Comparison of ENCODE assay signal across 18 cellular contexts in genomic region chr10:42974693-42975002, GRCh38.
A peak's percentile ranks its signal among the peaks of the same experiment; 100 is the strongest.
DNase-seq lines count a peak whose midpoint lies in the region; ATAC-seq, FAIRE-seq and TF ChIP-seq lines count a peak whose summit lies in the region.
"Had no signal": no experiment of that assay in that cellular context is flagged by ENCODE, and none has a peak within 500 bp of the region (broad histone marks: within the 10 kb centered on the region; RNA-seq: fewer than 3 reads in every experiment).

No MANE protein-coding gene starts in this region.

- no peak for FAIRE-seq in frontal cortex (lab: Jason Lieb, UNC)

- no peak overlapping the region for H3K4me3 ChIP-seq in sigmoid colon
- no peak overlapping the region for H3K4me3 ChIP-seq in uterus

- peaks cover 5% of the 10 kb centered on the region for H3K4me1 Mint-ChIP-seq in stimulated activated naive CD8-positive, alpha-beta T cell treated with anti-CD3 and anti-CD28 coated beads, Interleukin-15, amount 100 ng/mL, for 72 hours
- no peaks in the 10 kb centered on the region for H3K4me1 Mint-ChIP-seq in chondrocyte (ENCODE audit: low read depth)
- H3K4me1 Mint-ChIP-seq in nephron progenitor cell = peaks cover 15% of the 10 kb centered on the region

- WGBS in sigmoid colon, 2 donors = 81% methylated on average over 3 of the region's 3 CpGs

- H3K4me1 ChIP-seq in sigmoid colon = no peaks in the 10 kb centered on the region
- no peaks in the 10 kb centered on the region for H3K4me1 ChIP-seq in uterus

- ATAC-seq in stimulated activated naive CD8-positive, alpha-beta T cell treated with anti-CD3 and anti-CD28 coated beads, Interleukin-15, amount 100 ng/mL, for 72 hours = peak; percentile 21
- no peak for ATAC-seq in stimulated activated naive CD8-positive, alpha-beta T cell treated with anti-CD3 and anti-CD28 coated beads, Interleukin-15, Interleukin-2, amounts not matched to agents 100 U/mL and 50 U/mL, for 24 hours

- H3K36me3 Mint-ChIP-seq in chondrocyte (ENCODE audit: low read depth) (no peaks in the 10 kb centered on the region), nephron progenitor cell (ENCODE audit: low read depth) (no peaks in the 10 kb centered on the region)

- no peaks in the 10 kb centered on the region for H3K27me3 Mint-ChIP-seq in stimulated activated naive CD8-positive, alpha-beta T cell treated with anti-CD3 and anti-CD28 coated beads, Interleukin-15, amount 100 ng/mL, for 72 hours
- H3K27me3 Mint-ChIP-seq in chondrocyte (ENCODE audit: low read depth) = peaks cover 8% of the 10 kb centered on the region
- peaks cover 12% of the 10 kb centered on the region for H3K27me3 Mint-ChIP-seq in nephron progenitor cell (ENCODE audit: low read depth, poor library complexity)

- intact Hi-C loops in sigmoid colon (cut with DNase I) (no loop called here), uterus (cut with DNase I; ENCODE audit: low total_unique reads) (no loop called here)

- TF ChIP-seq POLR2A in sigmoid colon (IDR thresholded peaks at IDR 0.05) = no peak
- TF ChIP-seq POLR2A in uterus (IDR thresholded peaks at IDR 0.05) = no peak

- no peaks in the 10 kb centered on the region for H3K36me3 ChIP-seq in sigmoid colon
- no peaks in the 10 kb centered on the region for H3K36me3 ChIP-seq in uterus

- H3K27ac ChIP-seq in sigmoid colon (no peak overlapping the region), uterus (no peak overlapping the region)
- H3K27ac ChIP-seq: KMS-11 had no signal

- H3K27ac Mint-ChIP-seq in stimulated activated naive CD8-positive, alpha-beta T cell treated with anti-CD3 and anti-CD28 coated beads, Interleukin-15, amount 100 ng/mL, for 72 hours = no peak overlapping the region
- no peak overlapping the region for H3K27ac Mint-ChIP-seq in chondrocyte (ENCODE audit: unreplicated experiment)
- no peak overlapping the region for H3K27ac Mint-ChIP-seq in nephron progenitor cell
- H3K27ac Mint-ChIP-seq: HFFc6 had no signal

- H3K27me3 ChIP-seq in sigmoid colon (peaks cover 0 to 11% (median 0%) of the 10 kb centered on the region in 3 donors), uterus (no peaks in the 10 kb centered on the region)

- DNase-seq in stimulated activated naive CD8-positive, alpha-beta T cell treated with anti-CD3 and anti-CD28 coated beads, Interleukin-15, amount 100 ng/mL, for 72 hours = no peak
- no peak for DNase-seq in stimulated activated naive CD8-positive, alpha-beta T cell treated with anti-CD3 and anti-CD28 coated beads, Interleukin-15, Interleukin-2, amounts not matched to agents 100 U/mL and 50 U/mL, for 24 hours
- peak; percentile 62 for DNase-seq in chondrocyte (ENCODE audit: low spot score)
- peak; percentile 15 for DNase-seq in sigmoid colon
- no peak for DNase-seq in nephron progenitor cell
- no peak for DNase-seq in uterus
- no peak for DNase-seq in frontal cortex (ENCODE audit: low spot score in 2 of 2)
- DNase-seq: ACHN, DMS79 treated with DMSO at 0.1 percent for 48 hours, HFFc6, NCI-H1048, NCI-H1436, NCI-H1930, NCI-H226, NCI-H524 treated with DMSO at 0.1 percent for 48 hours, SHP77 treated with DMSO at 0.1 percent for 48 hours had no signal

- TF ChIP-seq EP300 in sigmoid colon (IDR thresholded peaks at IDR 0.05) = no peak

- H3K9me3 ChIP-seq in sigmoid colon (no peaks in the 10 kb centered on the region), uterus (no peaks in the 10 kb centered on the region)

- TF ChIP-seq CTCF in chondrocyte (IDR thresholded peaks at IDR 0.05) (no peak), sigmoid colon (IDR thresholded peaks at IDR 0.05) (no peak), nephron progenitor cell (IDR thresholded peaks at IDR 0.05) (no peak), uterus (IDR thresholded peaks at IDR 0.05) (no peak)

- no peak overlapping the region for H3K4me3 Mint-ChIP-seq in stimulated activated naive CD8-positive, alpha-beta T cell treated with anti-CD3 and anti-CD28 coated beads, Interleukin-15, amount 100 ng/mL, for 72 hours
- H3K4me3 Mint-ChIP-seq in chondrocyte (ENCODE audit: unreplicated experiment) = no peak overlapping the region
- H3K4me3 Mint-ChIP-seq in nephron progenitor cell = no peak overlapping the region
- H3K4me3 Mint-ChIP-seq: CD14-positive monocyte, HFFc6 had no signal

- no peaks in the 10 kb centered on the region for H3K9me3 Mint-ChIP-seq in stimulated activated naive CD8-positive, alpha-beta T cell treated with anti-CD3 and anti-CD28 coated beads, Interleukin-15, amount 100 ng/mL, for 72 hours
- no peaks in the 10 kb centered on the region for H3K9me3 Mint-ChIP-seq in chondrocyte (ENCODE audit: low read depth)
- H3K9me3 Mint-ChIP-seq in nephron progenitor cell = no peaks in the 10 kb centered on the region
- H3K9me3 Mint-ChIP-seq: HFFc6 had no signal

Comparison
In these comparisons a context has a peak if more than half of its experiments do, and no peak if none do; other contexts are left out.
1. DNase-seq: peak in chondrocyte (single experiment) and sigmoid colon (single experiment); none in stimulated activated naive CD8-positive, alpha-beta T cell treated with anti-CD3 and anti-CD28 coated beads, Interleukin-15, amount 100 ng/mL, for 72 hours (0 of 2), stimulated activated naive CD8-positive, alpha-beta T cell treated with anti-CD3 and anti-CD28 coated beads, Interleukin-15, Interleukin-2, amounts not matched to agents 100 U/mL and 50 U/mL, for 24 hours (single experiment), nephron progenitor cell (single experiment), uterus (0 of 2) and frontal cortex (0 of 2).